ENCODE assay signal across 24 cellular contexts in the genomic region with DNA sequence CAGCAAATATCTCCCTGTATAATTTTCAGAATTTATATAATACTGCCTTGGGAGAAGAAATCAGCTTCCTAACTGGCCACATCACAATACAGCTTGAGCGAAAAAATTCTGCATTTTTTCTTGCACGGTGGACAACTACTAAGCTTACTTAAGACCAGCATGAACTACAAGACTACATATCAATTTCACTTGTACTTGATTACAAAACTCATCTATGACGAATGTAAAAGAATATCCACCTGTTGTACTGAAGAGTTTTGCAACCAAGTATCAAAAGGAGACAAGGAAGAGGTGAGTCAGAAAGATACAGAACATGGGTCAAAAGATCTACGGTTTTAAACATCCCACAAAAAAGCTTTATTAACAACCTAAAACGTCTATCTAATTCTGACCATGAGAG.
"Had no signal": no experiment of that assay in that cellular context is flagged by ENCODE, and none has a peak within 500 bp of the region (broad histone marks: within the 10 kb centered on the region; RNA-seq: fewer than 3 reads in every experiment).

No MANE protein-coding gene starts in this region.

- H3K4me3 ChIP-seq: left ventricle myocardium inferior, lung, pancreas, right atrium auricular region, right lobe of liver, skin epidermis, stomach, thoracic aorta, tibial artery, upper lobe of right lung had no signal

- H3K27ac Mint-ChIP-seq: immature natural killer cell; mesothelial cell of epicardium; naive B cell; natural killer cell; stimulated activated naive B cell treated with anti-CD40 and anti-IgM and Interleukin-4, amounts not matched to agents 10 μg/mL and 1 μg/mL and 100 μg/mL, for 72 hours had no signal

- DNase-seq: hypothalamus; immature natural killer cell; islet precursor cell; left ventricle myocardium inferior; mesendoderm; naive B cell; natural killer cell; pancreas; posterior cingulate gyrus; right lobe of liver; stimulated activated CD4-positive, alpha-beta T cell treated with anti-CD3 and anti-CD28 coated beads, Interleukin-12 subunit alpha, Interleukin-12 subunit beta, amount 100 ng/mL, for 4 hours; stimulated activated CD4-positive, alpha-beta T cell treated with anti-CD3 and anti-CD28 coated beads, Interleukin-15, amount 100 ng/mL, for 24 hours; stimulated activated CD4-positive, alpha-beta T cell treated with anti-CD3 and anti-CD28 coated beads, Interleukin-2, amount 100 ng/mL, for 24 hours; stimulated activated CD4-positive, alpha-beta T cell treated with anti-CD3 and anti-CD28 coated beads, Interleukin-4, amount 100 ng/mL, for 1 hour; stimulated activated naive B cell treated with anti-CD40 and anti-IgM and Interleukin-4, amounts not matched to agents 10 μg/mL and 1 μg/mL and 100 μg/mL, for 72 hours; stimulated activated naive CD8-positive, alpha-beta T cell treated with anti-CD3 and anti-CD28 coated beads, Interleukin-15, Interleukin-2, amounts not matched to agents 100 U/mL and 50 U/mL, for 24 hours; stomach; tibial artery; upper lobe of right lung had no signal

- H3K4me1 ChIP-seq: left ventricle myocardium inferior, pancreas, right atrium auricular region, right lobe of liver, tibial artery, upper lobe of right lung had no signal

- H3K9me3 Mint-ChIP-seq: immature natural killer cell; mesothelial cell of epicardium; natural killer cell; stimulated activated naive B cell treated with anti-CD40 and anti-IgM and Interleukin-4, amounts not matched to agents 10 μg/mL and 1 μg/mL and 100 μg/mL, for 72 hours had no signal

- H3K36me3 ChIP-seq: left ventricle myocardium inferior, pancreas, right atrium auricular region, right lobe of liver, stomach, thoracic aorta, tibial artery, upper lobe of right lung had no signal

- ATAC-seq: natural killer cell; pancreas; right lobe of liver; stimulated activated naive B cell treated with anti-CD40 and anti-IgM and Interleukin-4, amounts not matched to agents 10 μg/mL and 1 μg/mL and 100 μg/mL, for 72 hours; stimulated activated naive CD8-positive, alpha-beta T cell treated with anti-CD3 and anti-CD28 coated beads, Interleukin-15, Interleukin-2, amounts not matched to agents 100 U/mL and 50 U/mL, for 24 hours; upper lobe of right lung had no signal

- H3K36me3 Mint-ChIP-seq: immature natural killer cell; mesothelial cell of epicardium; naive B cell; natural killer cell; stimulated activated naive B cell treated with anti-CD40 and anti-IgM and Interleukin-4, amounts not matched to agents 10 μg/mL and 1 μg/mL and 100 μg/mL, for 72 hours had no signal

- H3K27me3 Mint-ChIP-seq: naive B cell; stimulated activated naive B cell treated with anti-CD40 and anti-IgM and Interleukin-4, amounts not matched to agents 10 μg/mL and 1 μg/mL and 100 μg/mL, for 72 hours had no signal

- H3K4me3 Mint-ChIP-seq: immature natural killer cell; mesothelial cell of epicardium; naive B cell; natural killer cell; stimulated activated naive B cell treated with anti-CD40 and anti-IgM and Interleukin-4, amounts not matched to agents 10 μg/mL and 1 μg/mL and 100 μg/mL, for 72 hours had no signal

- H3K9me3 ChIP-seq: left ventricle myocardium inferior, pancreas, right atrium auricular region, right lobe of liver, stomach, thoracic aorta, tibial artery, upper lobe of right lung had no signal

- H3K27ac ChIP-seq: left ventricle myocardium inferior, pancreas, right atrium auricular region, right lobe of liver, stomach, thoracic aorta, tibial artery, upper lobe of right lung had no signal

- H3K4me1 Mint-ChIP-seq: naive B cell; stimulated activated naive B cell treated with anti-CD40 and anti-IgM and Interleukin-4, amounts not matched to agents 10 μg/mL and 1 μg/mL and 100 μg/mL, for 72 hours had no signal

- H3K27me3 ChIP-seq: pancreas, right atrium auricular region, right lobe of liver, stomach, tibial artery, upper lobe of right lung had no signal
